ENCODE assay signal across 9 cellular contexts in genomic region chr1:40379785-40380452, GRCh38. TPM values are rescaled to one million over a fixed set of nuclear protein-coding genes. Genes with fewer than 3 reads are reported as not detected.
A peak's percentile ranks its signal among the peaks of the same experiment; 100 is the strongest.
DNase-seq lines count a peak whose midpoint lies in the region; ATAC-seq, FAIRE-seq and TF ChIP-seq lines count a peak whose summit lies in the region.
"Had no signal": no experiment of that assay in that cellular context is flagged by ENCODE, and none has a peak within 500 bp of the region (broad histone marks: within the 10 kb centered on the region; RNA-seq: fewer than 3 reads in every experiment).

No MANE protein-coding gene starts in this region.

- no peaks in the 10 kb centered on the region for H3K27me3 Mint-ChIP-seq in activated T-helper 2 cell treated with anti-CD3 and anti-CD28 coated beads, Interferon-gamma antibody, Interleukin-2, Interleukin-4, amounts not matched to agents 10 μg/mL and 5 μg/mL and 100 μg/mL, durations not matched to agents 14 hours and 24 hours and 36 hours (ENCODE audit: low read depth)

- FAIRE-seq in H54 (lab: Jason Lieb, UNC) = peak; percentile 23
- FAIRE-seq: D721Med had no signal

- H3K4me3 ChIP-seq in AG04450 (ENCODE audit: low read depth, low read length) = no peak overlapping the region
- no peak overlapping the region for H3K4me3 ChIP-seq in lower lobe of right lung

- no peak for ATAC-seq in lower lobe of right lung
- no peak for ATAC-seq in HG02763 (IDR thresholded peaks at IDR 0.05; ENCODE audit: unreplicated experiment)

- H3K9me3 Mint-ChIP-seq in activated T-helper 2 cell treated with anti-CD3 and anti-CD28 coated beads, Interferon-gamma antibody, Interleukin-2, Interleukin-4, amounts not matched to agents 10 μg/mL and 5 μg/mL and 100 μg/mL, durations not matched to agents 14 hours and 24 hours and 36 hours = no peaks in the 10 kb centered on the region

- no peaks in the 10 kb centered on the region for H3K36me3 ChIP-seq in lower lobe of right lung

- H3K27me3 ChIP-seq in AG04450 (ENCODE audit: control insufficient read depth, insufficient read depth, low read length) = no peaks in the 10 kb centered on the region
- no peaks in the 10 kb centered on the region for H3K27me3 ChIP-seq in lower lobe of right lung (ENCODE audit: low read depth)

- no peak for TF ChIP-seq POLR2A in H54 (IDR thresholded peaks at IDR 0.05; ENCODE audit: low read depth, low read length)

- CTCF ChIA-PET in AG04450 (lab: Charles Lee) = interaction anchor here (1.0 to 2.0 kb wide), 4 partner anchors 24 to 236 kb away, joined by 3 to 5 read pairs (median 4); no protein-coding TSS in a partner anchor

- H3K27ac ChIP-seq in AG04450 (ENCODE audit: low read depth, low read length) = peak overlapping the region; percentile 34
- no peak overlapping the region for H3K27ac ChIP-seq in lower lobe of right lung

- intact Hi-C loops in activated T-helper 2 cell treated with anti-CD3 and anti-CD28 coated beads, Interferon-gamma antibody, Interleukin-2, Interleukin-4, amounts not matched to agents 10 μg/mL and 5 μg/mL and 100 μg/mL, durations not matched to agents 14 hours and 24 hours and 36 hours (cut with micrococcal nuclease) = loop anchor here (2.0 to 5.0 kb wide), 3 partner anchors 15 to 218 kb away; partner anchors contain the start of genes COL9A2 and RLF
- intact Hi-C loops in lower lobe of right lung (cut with DNase I) = no loop called here

- DNase-seq in AG04450 (ENCODE audit: low read depth, low spot score) (no peak), H54 (ENCODE audit: insufficient read length, low spot score) (no peak), myocyte (ENCODE audit: low read depth) (peak; percentile 50), NCI-H345 (lab: John Stamatoyannopoulos, UW) (no peak), NCI-H774 (lab: John Stamatoyannopoulos, UW) (no peak), lower lobe of right lung (no peak)
- DNase-seq in activated T-helper 2 cell treated with anti-CD3 and anti-CD28 coated beads, Interferon-gamma antibody, Interleukin-2, Interleukin-4, amounts not matched to agents 10 μg/mL and 5 μg/mL and 100 μg/mL, durations not matched to agents 14 hours and 24 hours and 36 hours (ENCODE audit: low spot score) = no peak

- H3K27ac Mint-ChIP-seq in activated T-helper 2 cell treated with anti-CD3 and anti-CD28 coated beads, Interferon-gamma antibody, Interleukin-2, Interleukin-4, amounts not matched to agents 10 μg/mL and 5 μg/mL and 100 μg/mL, durations not matched to agents 14 hours and 24 hours and 36 hours = peak overlapping the region; percentile 99

- H3K4me1 ChIP-seq in lower lobe of right lung = peaks cover 62% of the 10 kb centered on the region

- peak overlapping the region; percentile 85 for H3K4me3 Mint-ChIP-seq in activated T-helper 2 cell treated with anti-CD3 and anti-CD28 coated beads, Interferon-gamma antibody, Interleukin-2, Interleukin-4, amounts not matched to agents 10 μg/mL and 5 μg/mL and 100 μg/mL, durations not matched to agents 14 hours and 24 hours and 36 hours (ENCODE audit: low read depth)

- peaks cover 80% of the 10 kb centered on the region for H3K4me1 Mint-ChIP-seq in activated T-helper 2 cell treated with anti-CD3 and anti-CD28 coated beads, Interferon-gamma antibody, Interleukin-2, Interleukin-4, amounts not matched to agents 10 μg/mL and 5 μg/mL and 100 μg/mL, durations not matched to agents 14 hours and 24 hours and 36 hours (ENCODE audit: low read depth)

- peaks cover 77% of the 10 kb centered on the region for H3K36me3 Mint-ChIP-seq in activated T-helper 2 cell treated with anti-CD3 and anti-CD28 coated beads, Interferon-gamma antibody, Interleukin-2, Interleukin-4, amounts not matched to agents 10 μg/mL and 5 μg/mL and 100 μg/mL, durations not matched to agents 14 hours and 24 hours and 36 hours (ENCODE audit: low read depth)

- TF ChIP-seq CTCF in AG04450 (IDR thresholded peaks at IDR 0.05; ENCODE audit: low read depth, low read length) (no peak), lower lobe of right lung (IDR thresholded peaks at IDR 0.05) (no peak)

- POLR2A ChIA-PET in AG04450 (lab: Yijun Ruan, JAX) = interaction anchor here (1.9 kb wide), 1 partner anchor 10 kb away, joined by 6 read pairs; no protein-coding TSS in a partner anchor

- H3K9me3 ChIP-seq in AG04450 (ENCODE audit: control insufficient read depth, insufficient read depth, low read length) (no peaks in the 10 kb centered on the region), lower lobe of right lung (no peaks in the 10 kb centered on the region)

RNA-seq across cellular contexts. Expression of gene SMAP2, which starts 6.4 kb away (rescaled TPM):
- 22.5 and 24.4 TPM in 2 replicates for polyA plus RNA-seq in AG04450 (2011; rRNA removed)
- 29.0 and 32.0 TPM in 2 replicates for polyA minus RNA-seq in AG04450 (2011; rRNA and poly(A)+ RNA removed)
- 185 and 186 TPM in 2 replicates for total RNA-seq in activated T-helper 2 cell treated with anti-CD3 and anti-CD28 coated beads, Interferon-gamma antibody, Interleukin-2, Interleukin-4, amounts not matched to agents 10 μg/mL and 5 μg/mL and 100 μg/mL, durations not matched to agents 14 hours and 24 hours and 36 hours
- total RNA-seq in myocyte = 15.8 and 21.2 TPM in 2 replicates
- polyA plus RNA-seq in myocyte (2012) = 13.5 TPM
- 72.8 TPM for total RNA-seq in lower lobe of right lung
